ENCODE assay signal across 12 cellular contexts in the genomic region with DNA sequence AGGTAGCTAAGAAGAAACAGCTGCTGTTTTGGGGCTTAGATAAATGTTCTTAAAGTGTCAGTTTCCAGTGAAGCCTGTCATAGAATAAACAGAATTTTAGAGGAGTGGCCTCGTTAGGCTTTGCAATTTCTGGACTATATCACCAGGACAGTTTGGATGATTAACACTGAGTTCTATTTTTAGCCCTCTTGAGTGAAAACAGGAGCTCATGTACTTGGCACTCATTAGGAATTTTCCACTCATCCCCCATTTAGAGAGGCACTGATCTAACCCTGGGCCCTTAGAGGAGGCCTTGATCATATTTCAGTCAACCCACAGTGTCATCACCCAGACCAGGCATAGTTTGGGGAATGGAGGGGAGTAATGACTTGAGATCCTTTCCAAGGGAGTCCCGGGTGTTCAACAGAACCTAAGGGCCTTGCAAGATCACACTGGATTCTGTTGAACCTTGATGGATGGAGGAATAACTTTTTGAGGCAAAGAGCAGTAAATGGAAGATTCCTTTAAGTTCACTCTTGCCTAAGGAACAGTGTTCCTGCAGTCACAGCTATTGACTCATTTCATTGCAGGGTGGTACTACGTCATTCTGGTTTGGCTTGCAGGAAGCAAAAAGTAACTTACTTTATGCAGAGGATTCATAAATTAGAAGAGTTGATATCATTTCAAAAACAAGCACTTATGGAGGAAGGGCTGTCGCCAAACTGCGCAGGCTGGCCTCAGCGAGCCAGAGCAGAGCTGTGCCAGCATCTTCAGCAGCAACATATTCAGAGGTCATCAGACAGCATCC.
A peak's percentile ranks its signal among the peaks of the same experiment; 100 is the strongest.
DNase-seq lines count a peak whose midpoint lies in the region; ATAC-seq and TF ChIP-seq lines count a peak whose summit lies in the region.
"Had no signal": no experiment of that assay in that cellular context is flagged by ENCODE, and none has a peak within 500 bp of the region (broad histone marks: within the 10 kb centered on the region; RNA-seq: fewer than 3 reads in every experiment).

No MANE protein-coding gene starts in this region.

- H3K27me3 Mint-ChIP-seq in type B pancreatic cell: peaks cover 3% of the 10 kb centered on the region

- TF ChIP-seq CTCF in astrocyte of the spinal cord (IDR thresholded peaks at IDR 0.05; ENCODE audit: low read depth, low read length) (no peak), type B pancreatic cell (conservative IDR thresholded peaks at IDR 0.05) (no peak)

- peak overlapping the region; percentile 2 for H3K4me3 Mint-ChIP-seq in type B pancreatic cell
- H3K4me3 Mint-ChIP-seq in stimulated activated effector memory CD8-positive, alpha-beta T cell treated with anti-CD3 and anti-CD28 coated beads, Interleukin-12 subunit alpha, Interleukin-12 subunit beta, amount 100 ng/mL, for 72 hours: no peak overlapping the region
- H3K4me3 Mint-ChIP-seq: activated CD4-positive, alpha-beta T cell treated with anti-CD3 and anti-CD28 coated beads for 36 hours; nephron progenitor cell had no signal

- in situ Hi-C loops in astrocyte of the spinal cord (cut with HindIII; ENCODE audit: low sequenced_read_pairs): no loop called here

- H3K27ac Mint-ChIP-seq in type B pancreatic cell: peak overlapping the region; percentile 64
- H3K27ac Mint-ChIP-seq in stimulated activated effector memory CD8-positive, alpha-beta T cell treated with anti-CD3 and anti-CD28 coated beads, Interleukin-12 subunit alpha, Interleukin-12 subunit beta, amount 100 ng/mL, for 72 hours: no peak overlapping the region
- H3K27ac Mint-ChIP-seq: activated CD4-positive, alpha-beta T cell treated with anti-CD3 and anti-CD28 coated beads for 36 hours; nephron progenitor cell had no signal

- H3K9me3 Mint-ChIP-seq in type B pancreatic cell: no peaks in the 10 kb centered on the region
- H3K9me3 Mint-ChIP-seq in stimulated activated effector memory CD8-positive, alpha-beta T cell treated with anti-CD3 and anti-CD28 coated beads, Interleukin-12 subunit alpha, Interleukin-12 subunit beta, amount 100 ng/mL, for 72 hours: no peaks in the 10 kb centered on the region
- H3K9me3 Mint-ChIP-seq: nephron progenitor cell had no signal

- no peak overlapping the region for H3K4me3 ChIP-seq in astrocyte of the spinal cord (ENCODE audit: low read depth, low read length)

- no peaks in the 10 kb centered on the region for H3K36me3 Mint-ChIP-seq in type B pancreatic cell
- no peaks in the 10 kb centered on the region for H3K36me3 Mint-ChIP-seq in stimulated activated effector memory CD8-positive, alpha-beta T cell treated with anti-CD3 and anti-CD28 coated beads, Interleukin-12 subunit alpha, Interleukin-12 subunit beta, amount 100 ng/mL, for 72 hours

- DNase-seq in DMS79 treated with DMSO at 0.1 percent for 48 hours (lab: John Stamatoyannopoulos, UW): peak; percentile 27
- DNase-seq in DMS79 (lab: John Stamatoyannopoulos, UW): no peak
- DNase-seq in astrocyte of the spinal cord (ENCODE audit: low read depth, low spot score): peak; percentile 91
- DNase-seq in left lobe of liver (ENCODE audit: low spot score): no peak
- no peak for DNase-seq in type B pancreatic cell (ENCODE audit: extremely low spot score, unreplicated experiment)
- no peak for DNase-seq in stimulated activated effector memory CD8-positive, alpha-beta T cell treated with anti-CD3 and anti-CD28 coated beads, Interleukin-12 subunit alpha, Interleukin-12 subunit beta, amount 100 ng/mL, for 72 hours (ENCODE audit: low spot score in 2 of 2)
- DNase-seq: activated CD4-positive, alpha-beta T cell treated with anti-CD3 and anti-CD28 coated beads for 36 hours; dermis blood vessel endothelial cell; NCI-H774 had no signal

- ATAC-seq in left lobe of liver: peak; percentile 54
- ATAC-seq in HG03108 (IDR thresholded peaks at IDR 0.05; ENCODE audit: unreplicated experiment): no peak
- no peak for ATAC-seq in stimulated activated effector memory CD8-positive, alpha-beta T cell treated with anti-CD3 and anti-CD28 coated beads, Interleukin-12 subunit alpha, Interleukin-12 subunit beta, amount 100 ng/mL, for 72 hours
- ATAC-seq in HG02981 (IDR thresholded peaks at IDR 0.05; ENCODE audit: unreplicated experiment): no peak
- ATAC-seq: activated CD4-positive, alpha-beta T cell treated with anti-CD3 and anti-CD28 coated beads for 36 hours had no signal

- H3K4me1 Mint-ChIP-seq in type B pancreatic cell (ENCODE audit: unreplicated experiment): peaks cover 28% of the 10 kb centered on the region
- no peaks in the 10 kb centered on the region for H3K4me1 Mint-ChIP-seq in stimulated activated effector memory CD8-positive, alpha-beta T cell treated with anti-CD3 and anti-CD28 coated beads, Interleukin-12 subunit alpha, Interleukin-12 subunit beta, amount 100 ng/mL, for 72 hours
- H3K4me1 Mint-ChIP-seq: activated CD4-positive, alpha-beta T cell treated with anti-CD3 and anti-CD28 coated beads for 36 hours had no signal

Comparison
In these comparisons a context has a peak if more than half of its experiments do, and no peak if none do; other contexts are left out.
1. DNase-seq: peak in DMS79 treated with DMSO at 0.1 percent for 48 hours (single experiment) and astrocyte of the spinal cord (single experiment); none in DMS79 (single experiment), left lobe of liver (single experiment), type B pancreatic cell (single experiment) and stimulated activated effector memory CD8-positive, alpha-beta T cell treated with anti-CD3 and anti-CD28 coated beads, Interleukin-12 subunit alpha, Interleukin-12 subunit beta, amount 100 ng/mL, for 72 hours (0 of 2).